ENCODE assay signal across 8 cellular contexts in the genomic region with DNA sequence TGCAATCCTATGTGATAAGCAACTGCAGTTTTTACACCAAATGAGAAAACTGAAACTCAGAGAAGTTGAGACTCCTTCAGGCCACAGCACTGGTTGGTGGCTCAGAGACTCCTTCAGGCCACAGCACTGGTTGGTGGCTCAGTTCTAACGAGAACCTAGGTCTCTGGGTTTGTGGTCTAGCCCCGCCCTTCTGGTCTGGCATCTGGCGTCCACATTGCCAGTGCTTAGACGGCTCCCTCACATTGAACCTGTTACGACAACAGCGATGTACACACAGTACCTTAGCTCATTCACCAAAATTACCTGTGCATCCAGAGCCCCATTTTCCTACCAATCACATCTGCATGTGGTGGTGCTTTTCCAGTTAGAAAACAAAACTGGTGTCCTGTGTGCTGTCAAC.
DNase-seq lines count a peak whose midpoint lies in the region; ATAC-seq and TF ChIP-seq lines count a peak whose summit lies in the region.

No MANE protein-coding gene starts in this region.

- H2AFZ ChIP-seq in osteoblast (ENCODE audit: low read length) = no peak overlapping the region

- H3K4me1 ChIP-seq in osteoblast (ENCODE audit: insufficient read depth, low read length) = peaks cover 14% of the 10 kb centered on the region

- POLR2A ChIA-PET in AG04450 (lab: Yijun Ruan, JAX) = interaction anchor here (0.6 to 0.7 kb wide), 2 partner anchors 12 to 17 kb away, joined by 6 to 7 read pairs; no protein-coding TSS in a partner anchor

- H3K9me3 ChIP-seq in AG04450 (ENCODE audit: control insufficient read depth, insufficient read depth, low read length) = no peaks in the 10 kb centered on the region; the same call in 1 of the 2 replicates
- H3K9me3 ChIP-seq in osteoblast (ENCODE audit: low read depth, low read length) = no peaks in the 10 kb centered on the region

- H3K4me3 ChIP-seq in AG04450 (ENCODE audit: low read depth, low read length) (no peak overlapping the region), osteoblast (ENCODE audit: insufficient read depth, low read length) (no peak overlapping the region)

- TF ChIP-seq CTCF in AG04450 (IDR thresholded peaks at IDR 0.05; ENCODE audit: low read depth, low read length) (no peak), osteoblast (IDR thresholded peaks at IDR 0.05; ENCODE audit: extremely low read depth, low read depth, low read length) (no peak)

- no peaks in the 10 kb centered on the region for H3K27me3 ChIP-seq in AG04450 (ENCODE audit: control insufficient read depth, insufficient read depth, low read length)
- no peaks in the 10 kb centered on the region for H3K27me3 ChIP-seq in osteoblast (ENCODE audit: insufficient read depth, low read length)

- DNase-seq in AG04450 (ENCODE audit: low read depth, low spot score) (no peak), activated T-cell treated with anti-CD3 and anti-CD28 coated beads for 24 hours (ENCODE audit: low read depth) (peak; percentile 22), osteoblast (ENCODE audit: insufficient read length, low spot score, missing footprints) (no peak), left lobe of liver (ENCODE audit: low spot score) (no peak), NCI-H146 (lab: John Stamatoyannopoulos, UW) (no peak), retina (no peak)

- H3K79me2 ChIP-seq in osteoblast (ENCODE audit: insufficient read depth, low read length) = no peaks in the 10 kb centered on the region

- CTCF ChIA-PET in AG04450 (lab: Charles Lee) = interaction anchor here (0.7 kb wide), 1 partner anchor 156 kb away, joined by 3 read pairs; no protein-coding TSS in a partner anchor

- no peak overlapping the region for H3K4me2 ChIP-seq in osteoblast (ENCODE audit: insufficient read depth, low read length)

- no peaks in the 10 kb centered on the region for H4K20me1 ChIP-seq in osteoblast (ENCODE audit: insufficient read depth, low read length)

- no peaks in the 10 kb centered on the region for H3K36me3 ChIP-seq in osteoblast (ENCODE audit: insufficient read depth, low read length)

- ATAC-seq in GM19351 (IDR thresholded peaks at IDR 0.05; ENCODE audit: unreplicated experiment) = peak; percentile 41
- ATAC-seq in HG03354 (IDR thresholded peaks at IDR 0.05; ENCODE audit: poor library complexity, severe bottlenecking, unreplicated experiment) = peak; percentile 45
- no peak for ATAC-seq in left lobe of liver

- H3K27ac ChIP-seq in AG04450 (ENCODE audit: low read depth, low read length) (peak overlapping the region; percentile 90), osteoblast (ENCODE audit: low read depth, low read length) (peak overlapping the region; percentile 75)
